ENCODE assay signal across 19 cellular contexts in genomic region chr12:30508205-30508967, GRCh38.
"Had no signal": no experiment of that assay in that cellular context is flagged by ENCODE, and none has a peak within 500 bp of the region (broad histone marks: within the 10 kb centered on the region; RNA-seq: fewer than 3 reads in every experiment).

No MANE protein-coding gene starts in this region.

- H3K27ac ChIP-seq: SJSA1, SK-N-MC had no signal

- H3K9me3 ChIP-seq: SJSA1 had no signal

- H3K36me3 ChIP-seq: SJSA1 had no signal

- H3K4me3 ChIP-seq: SJSA1, SK-N-MC had no signal

- H3K4me1 ChIP-seq: SJSA1 had no signal

- H3K27me3 ChIP-seq: SJSA1 had no signal

- DNase-seq: KBM-7, MV-4-11, NCI-H1048, NCI-H1105, NCI-H1436 treated with DMSO at 0.1 percent for 48 hours, NCI-H1694, NCI-H187 treated with DMSO at 0.1 percent for 48 hours, NCI-H2029 treated with DMSO at 0.1 percent for 48 hours, NCI-H2171 treated with DMSO at 0.1 percent for 48 hours, NCI-H345, NCI-H446 treated with DMSO at 0.1 percent for 48 hours, NCI-H510A treated with DMSO at 0.1 percent for 48 hours, NCI-H526, NCI-H82, Right ventricle myocardium superior, RPMI8226, SIG-M5 had no signal
